ENCODE assay signal across 7 cellular contexts in the genomic region with DNA sequence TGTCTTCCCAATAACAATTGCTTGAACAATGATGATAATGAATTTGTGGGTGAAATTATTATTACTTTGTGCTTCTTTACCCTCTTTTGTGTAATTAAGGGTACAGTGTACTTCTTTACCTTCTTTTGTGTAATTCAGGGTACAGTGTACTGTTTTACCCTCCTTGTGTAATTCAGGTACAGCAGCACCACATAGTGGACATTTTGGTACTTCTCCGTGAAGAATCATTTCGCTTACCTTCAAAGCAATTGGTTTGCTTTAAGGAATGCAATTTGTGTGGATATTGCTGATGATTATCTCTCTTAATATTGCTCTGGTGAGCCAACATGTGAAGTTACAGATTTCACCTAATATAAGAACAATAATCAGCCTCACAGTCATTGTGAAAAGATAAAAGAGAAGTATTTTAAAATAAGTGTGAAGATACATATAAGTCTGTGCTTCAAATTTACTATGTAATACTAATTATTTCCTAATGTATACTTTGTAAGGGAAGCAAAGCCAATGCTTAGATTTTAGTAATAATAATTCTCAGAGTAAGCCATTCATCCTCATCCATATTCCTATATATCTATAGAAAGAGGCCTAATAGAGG. TPM values are rescaled to one million over a fixed set of nuclear protein-coding genes. Genes with fewer than 3 reads are reported as not detected.
DNase-seq lines count a peak whose midpoint lies in the region; ATAC-seq and TF ChIP-seq lines count a peak whose summit lies in the region.

No MANE protein-coding gene starts in this region.

- TF ChIP-seq CTCF in brain microvascular endothelial cell (IDR thresholded peaks at IDR 0.05; ENCODE audit: low read depth, low read length, missing control alignments) (peak; percentile 60), kidney epithelial cell (IDR thresholded peaks at IDR 0.05; ENCODE audit: insufficient read depth, low read length, poor library complexity, severe bottlenecking) (peak; percentile 60), thyroid gland (IDR thresholded peaks at IDR 0.05) (peak; percentile 55 to 92 (median 70))

- DNase-seq in DMS53 (lab: John Stamatoyannopoulos, UW) (peak; percentile 74), NCI-H345 treated with DMSO at 0.1 percent for 48 hours (lab: John Stamatoyannopoulos, UW; ENCODE audit: unreplicated experiment) (peak; percentile 8), brain microvascular endothelial cell (peak; percentile 54), kidney epithelial cell (ENCODE audit: low read depth) (peak; percentile 34), thyroid gland (peak; percentile 33)

- H3K4me3 ChIP-seq in brain microvascular endothelial cell (ENCODE audit: low read depth, low read length) (no peak overlapping the region), kidney epithelial cell (ENCODE audit: low read depth, low read length) (no peak overlapping the region), thyroid gland (replicated peaks in 1 of 3) (no peak overlapping the region)

- intact Hi-C loops in thyroid gland (cut with DNase I) = loop anchor here (10.0 kb wide), 1 partner anchor 572 kb away; no protein-coding TSS in a partner anchor

- TF ChIP-seq POLR2A in thyroid gland (IDR thresholded peaks at IDR 0.05) = no peak

- no peaks in the 10 kb centered on the region for H3K9me3 ChIP-seq in thyroid gland

- H3K36me3 ChIP-seq in brain microvascular endothelial cell (replicated peaks) = no peaks in the 10 kb centered on the region
- no peaks in the 10 kb centered on the region for H3K36me3 ChIP-seq in kidney epithelial cell (ENCODE audit: control insufficient read depth, insufficient read depth, low read length)
- no peaks in the 10 kb centered on the region for H3K36me3 ChIP-seq in thyroid gland

- in situ Hi-C loops in brain microvascular endothelial cell (cut with HindIII; ENCODE audit: low pct_ligation_motif_present, low sequenced_read_pairs) = loop anchor here (25.0 kb wide), 1 partner anchor 719 kb away; no protein-coding TSS in a partner anchor

- H3K27ac ChIP-seq in brain microvascular endothelial cell (no peak overlapping the region), thyroid gland (no peak overlapping the region)

- peaks cover 0 to 3% of the 10 kb centered on the region in 2 donors for H3K4me1 ChIP-seq in thyroid gland

- peak; percentile 82 for ATAC-seq in GM18870 (IDR thresholded peaks at IDR 0.05; ENCODE audit: unreplicated experiment)
- ATAC-seq in HG03103 (IDR thresholded peaks at IDR 0.05; ENCODE audit: low read depth, unreplicated experiment) = peak; percentile 81

- H3K27me3 ChIP-seq in brain microvascular endothelial cell (replicated peaks) (no peaks in the 10 kb centered on the region), kidney epithelial cell (ENCODE audit: control insufficient read depth, insufficient read depth, low read length) (no peaks in the 10 kb centered on the region), thyroid gland (no peaks in the 10 kb centered on the region)

- 8 to 10% methylated on average over 2 of the region's 2 CpGs for WGBS in thyroid gland, 2 donors

RNA-seq across cellular contexts. Expression of gene SEC24B, which starts 27.2 kb away (rescaled TPM):
- total RNA-seq in kidney epithelial cell (24.1 and 25.2 TPM in 2 replicates), thyroid gland (10 to 100 TPM; 39.5 to 49.1 (median 42.6) TPM)

Comparison
In these comparisons a context has a peak if more than half of its experiments do, and no peak if none do; other contexts are left out.
1. DNase-seq: peak in every context shown above with its lines; median percentile 74 in DMS53; 54 in brain microvascular endothelial cell; 34 in kidney epithelial cell; 33 in thyroid gland; 8 in NCI-H345 treated with DMSO at 0.1 percent for 48 hours.